ENCODE assay signal across 10 cellular contexts in genomic region chr2:85997016-85997970, GRCh38.
DNase-seq lines count a peak whose midpoint lies in the region; ATAC-seq, FAIRE-seq and TF ChIP-seq lines count a peak whose summit lies in the region.
"Had no signal": no experiment of that assay in that cellular context is flagged by ENCODE, and none has a peak within 500 bp of the region (broad histone marks: within the 10 kb centered on the region; RNA-seq: fewer than 3 reads in every experiment).

No MANE protein-coding gene starts in this region.

- peaks cover 49% of the 10 kb centered on the region for H3K4me1 Mint-ChIP-seq in astrocyte (ENCODE audit: low read depth, unreplicated experiment)
- H3K4me1 Mint-ChIP-seq in activated T-cell treated with anti-CD3 and anti-CD28 coated beads, Interleukin-2, amount 50 U/mL, for 72 hours (ENCODE audit: low read depth), result peaks cover 61% of the 10 kb centered on the region

- H2AFZ ChIP-seq in astrocyte (ENCODE audit: low read depth, low read length), result peak overlapping the region; percentile 2
- peak overlapping the region; percentile 73 for H2AFZ ChIP-seq in smooth muscle cell (ENCODE audit: low read depth)

- H3K9ac ChIP-seq in astrocyte (ENCODE audit: low read length), result peak overlapping the region; percentile 72
- H3K9ac ChIP-seq in smooth muscle cell (ENCODE audit: low read depth), result no peak overlapping the region

- no peak overlapping the region for H3K4me3 ChIP-seq in astrocyte (ENCODE audit: insufficient read depth, low read depth, low read length)
- no peak overlapping the region for H3K4me3 ChIP-seq in smooth muscle cell

- H3K27ac ChIP-seq in astrocyte (ENCODE audit: low read depth, low read length), result peak overlapping the region; percentile 95
- H3K27ac ChIP-seq in smooth muscle cell (ENCODE audit: low read depth), result peak overlapping the region; percentile 67
- H3K27ac ChIP-seq: epithelial cell of prostate had no signal

- peak overlapping the region; percentile 60 for H3K4me3 Mint-ChIP-seq in astrocyte (ENCODE audit: unreplicated experiment)
- no peak overlapping the region for H3K4me3 Mint-ChIP-seq in activated T-cell treated with anti-CD3 and anti-CD28 coated beads, Interleukin-2, amount 50 U/mL, for 72 hours

- peak overlapping the region; percentile 76 for H3K4me2 ChIP-seq in astrocyte (ENCODE audit: low read length)
- peak overlapping the region; percentile 66 for H3K4me2 ChIP-seq in smooth muscle cell

- DNase-seq in GM04503 (ENCODE audit: low read depth) (peak; percentile 58), astrocyte (ENCODE audit: low read depth) (peak; percentile 45), hepatic stellate cell (ENCODE audit: low spot score) (peak; percentile 39), smooth muscle cell (lab: John Stamatoyannopoulos, UW; ENCODE audit: unreplicated experiment) (no peak), GM13976 (ENCODE audit: low spot score) (no peak), SW 1271 (lab: John Stamatoyannopoulos, UW) (no peak)
- DNase-seq in activated T-cell treated with anti-CD3 and anti-CD28 coated beads, Interleukin-2, amount 50 U/mL, for 72 hours, result no peak
- DNase-seq: stimulated activated CD4-positive, alpha-beta T cell treated with anti-CD3 and anti-CD28 coated beads, Interleukin-1b, Interleukin-23, amount 100 ng/mL, for 48 hours had no signal

- peaks cover 14% of the 10 kb centered on the region for H3F3A ChIP-seq in smooth muscle cell (ENCODE audit: low read depth)

- H3K9me3 ChIP-seq in astrocyte (ENCODE audit: insufficient read depth, low read depth, low read length) (no peaks in the 10 kb centered on the region), smooth muscle cell (replicated peaks; ENCODE audit: low read depth) (no peaks in the 10 kb centered on the region)

- H4K20me1 ChIP-seq in astrocyte (ENCODE audit: insufficient read depth, low read length) (no peaks in the 10 kb centered on the region), smooth muscle cell (ENCODE audit: low read depth) (no peaks in the 10 kb centered on the region)

- H3K27ac Mint-ChIP-seq in astrocyte (ENCODE audit: unreplicated experiment), result peak overlapping the region; percentile 85
- H3K27ac Mint-ChIP-seq in activated T-cell treated with anti-CD3 and anti-CD28 coated beads, Interleukin-2, amount 50 U/mL, for 72 hours, result no peak overlapping the region

- H3K79me2 ChIP-seq in astrocyte (ENCODE audit: insufficient read depth, low read length), result no peaks in the 10 kb centered on the region
- H3K79me2 ChIP-seq in smooth muscle cell (ENCODE audit: low read depth), result no peaks in the 10 kb centered on the region

- H3K9me3 Mint-ChIP-seq in astrocyte (ENCODE audit: unreplicated experiment), result peaks cover 3% of the 10 kb centered on the region
- H3K9me3 Mint-ChIP-seq in activated T-cell treated with anti-CD3 and anti-CD28 coated beads, Interleukin-2, amount 50 U/mL, for 72 hours, result peaks cover 0 to 2% of the 10 kb centered on the region in 2 donors

- no peaks in the 10 kb centered on the region for H3K27me3 Mint-ChIP-seq in astrocyte (ENCODE audit: low read depth, unreplicated experiment)
- peaks cover 11% of the 10 kb centered on the region for H3K27me3 Mint-ChIP-seq in activated T-cell treated with anti-CD3 and anti-CD28 coated beads, Interleukin-2, amount 50 U/mL, for 72 hours (ENCODE audit: low read depth)

- TF ChIP-seq CTCF in astrocyte (IDR thresholded peaks at IDR 0.05; ENCODE audit: insufficient read depth, low read depth, low read length) (no peak), smooth muscle cell (IDR thresholded peaks at IDR 0.05; ENCODE audit: borderline replicate concordance, insufficient read depth, poor library complexity, severe bottlenecking) (no peak), GM13976 (IDR thresholded peaks at IDR 0.05; ENCODE audit: borderline replicate concordance, control extremely low read depth, extremely low read depth, insufficient read depth, missing control alignments) (no peak)

- 97% methylated on average over 7 of the region's 7 CpGs for WGBS in smooth muscle cell (ENCODE audit: low lambda C conversion rate)

- no peak for ATAC-seq in HG03108 (IDR thresholded peaks at IDR 0.05; ENCODE audit: unreplicated experiment)
- ATAC-seq in activated T-cell treated with anti-CD3 and anti-CD28 coated beads, Interleukin-2, amount 50 U/mL, for 72 hours (replicated peaks in 1 of 2), result no peak

- H3K27me3 ChIP-seq in astrocyte (ENCODE audit: insufficient read depth, low read length), result no peaks in the 10 kb centered on the region
- H3K27me3 ChIP-seq in smooth muscle cell (ENCODE audit: low read depth), result no peaks in the 10 kb centered on the region

- H3K36me3 ChIP-seq in astrocyte (ENCODE audit: insufficient read depth, low read length) (no peaks in the 10 kb centered on the region), smooth muscle cell (ENCODE audit: low read depth) (no peaks in the 10 kb centered on the region)

- in situ Hi-C loops in GM13976 (cut with MboI; ENCODE audit: low sequenced_read_pairs, unreplicated experiment), result no loop called here

- FAIRE-seq in astrocyte (lab: Jason Lieb, UNC), result no peak

- peaks cover 50% of the 10 kb centered on the region for H3K4me1 ChIP-seq in astrocyte (ENCODE audit: insufficient read depth, low read length)
- H3K4me1 ChIP-seq in smooth muscle cell (ENCODE audit: low read depth), result peaks cover 11% of the 10 kb centered on the region

- H3K36me3 Mint-ChIP-seq in astrocyte (ENCODE audit: low read depth, unreplicated experiment), result no peaks in the 10 kb centered on the region
- no peaks in the 10 kb centered on the region for H3K36me3 Mint-ChIP-seq in activated T-cell treated with anti-CD3 and anti-CD28 coated beads, Interleukin-2, amount 50 U/mL, for 72 hours (ENCODE audit: insufficient read depth in 2 of 2)

Comparison
In these comparisons a context has a peak if more than half of its experiments do, and no peak if none do; other contexts are left out.
1. DNase-seq: peak in GM04503 (single experiment), astrocyte (single experiment) and hepatic stellate cell (single experiment); none in smooth muscle cell (single experiment), GM13976 (single experiment), activated T-cell treated with anti-CD3 and anti-CD28 coated beads, Interleukin-2, amount 50 U/mL, for 72 hours (0 of 2) and SW 1271 (0 of 2).